ENCODE assay signal across 13 cellular contexts in genomic region chr6:19854421-19855015, GRCh38. TPM values are rescaled to one million over a fixed set of nuclear protein-coding genes. Genes with fewer than 3 reads are reported as not detected.
"Had no signal": no experiment of that assay in that cellular context is flagged by ENCODE, and none has a peak within 500 bp of the region (broad histone marks: within the 10 kb centered on the region; RNA-seq: fewer than 3 reads in every experiment).

No MANE protein-coding gene starts in this region.

RNA-seq across cellular contexts. Expression of gene ID4, which starts 17.3 kb away (rescaled TPM):
- total RNA-seq: activated B cell treated with CpG ODN at 0.5 μM for 24 hours; activated CD4-positive, alpha-beta memory T cell treated with anti-CD3 and anti-CD28 coated beads for 36 hours; activated CD4-positive, alpha-beta memory T cell treated with anti-CD3 and anti-CD28 coated beads, Interleukin-2, amount 10 ng/mL, durations not matched to agents 7 days and 5 days; activated CD4-positive, alpha-beta T cell treated with anti-CD3 and anti-CD28 coated beads for 36 hours; activated CD4-positive, alpha-beta T cell treated with anti-CD3 and anti-CD28 coated beads, Interleukin-2, amount 10 ng/mL, durations not matched to agents 24 days and 14 days; activated CD4-positive, alpha-beta T cell treated with anti-CD3 and anti-CD28 coated beads, Interleukin-2, amount 10 ng/mL, durations not matched to agents 7 days and 5 days; activated CD8-positive, alpha-beta memory T cell treated with anti-CD3 and anti-CD28 coated beads for 36 hours; activated CD8-positive, alpha-beta memory T cell treated with anti-CD3 and anti-CD28 coated beads, Interleukin-2, amount 10 ng/mL, durations not matched to agents 7 days and 5 days; activated CD8-positive, alpha-beta T cell treated with anti-CD3 and anti-CD28 coated beads for 36 hours; activated CD8-positive, alpha-beta T cell treated with anti-CD3 and anti-CD28 coated beads, Interleukin-2, amount 10 ng/mL, durations not matched to agents 7 days and 5 days; T-helper 1 cell treated with Interleukin-12 subunit alpha and Interleukin-12 subunit beta and Interleukin-4 antibody, amounts not matched to agents 30 ng/mL and 1 ng/mL, for 36 hours; T-helper 17 cell; T-helper 2 cell treated with Interferon-gamma antibody and Interleukin-4, amounts not matched to agents 100 ng/mL and 5 ng/mL, for 36 hours had no signal
